ENCODE assay signal across 21 cellular contexts in genomic region chr11:12687216-12687623, GRCh38. TPM values are rescaled to one million over a fixed set of nuclear protein-coding genes. Genes with fewer than 3 reads are reported as not detected.
DNase-seq lines count a peak whose midpoint lies in the region; ATAC-seq and TF ChIP-seq lines count a peak whose summit lies in the region.
"Had no signal": no experiment of that assay in that cellular context is flagged by ENCODE, and none has a peak within 500 bp of the region (broad histone marks: within the 10 kb centered on the region; RNA-seq: fewer than 3 reads in every experiment).

No MANE protein-coding gene starts in this region.

- no peaks in the 10 kb centered on the region for H4K20me1 ChIP-seq in SK-N-SH (ENCODE audit: insufficient read depth)

- POLR2A ChIA-PET in SK-N-SH (lab: Yijun Ruan, JAX): no interaction called here

- no peak for TF ChIP-seq EP300 in SK-N-SH (IDR thresholded peaks at IDR 0.05; ENCODE audit: borderline replicate concordance in 1 of 2, low read depth in 1 of 2, low read length in 1 of 2)

- peaks cover 99% of the 10 kb centered on the region for H3K79me2 ChIP-seq in SK-N-SH (ENCODE audit: insufficient read depth)

- peak overlapping the region; percentile 66; the same call in 1 of the 2 replicates for H3K9ac ChIP-seq in SK-N-SH

- CTCF ChIA-PET in SK-N-SH (lab: Yijun Ruan, JAX): interaction anchor here (0.8 kb wide), 1 partner anchor 275 kb away, joined by 4 read pairs; no protein-coding TSS in a partner anchor
- CTCF ChIA-PET in activated naive CD4-positive, alpha-beta T cell treated with anti-CD3 and anti-CD28 coated beads, Interleukin-2, amount 10 ng/mL, durations not matched to agents 7 days and 5 days (lab: Charles Lee): no interaction called here

- H3K36me3 Mint-ChIP-seq in activated naive CD4-positive, alpha-beta T cell treated with anti-CD3 and anti-CD28 coated beads, Interleukin-2, amount 10 ng/mL, durations not matched to agents 7 days and 5 days: no peaks in the 10 kb centered on the region
- H3K36me3 Mint-ChIP-seq: activated CD8-positive, alpha-beta memory T cell treated with anti-CD3 and anti-CD28 coated beads, Interleukin-2, amount 10 ng/mL, durations not matched to agents 7 days and 5 days had no signal

- H3K27me3 Mint-ChIP-seq in activated naive CD4-positive, alpha-beta T cell treated with anti-CD3 and anti-CD28 coated beads, Interleukin-2, amount 10 ng/mL, durations not matched to agents 7 days and 5 days: peaks cover 69% of the 10 kb centered on the region

- H3K36me3 ChIP-seq in SK-N-SH (replicated peaks in 1 of 2; ENCODE audit: control insufficient read depth in 1 of 2, insufficient read depth in 2 of 2, low read length in 1 of 2) (peaks cover 0 to 3% of the 10 kb centered on the region in 2 experiments), brain microvascular endothelial cell (replicated peaks) (peaks cover 2% of the 10 kb centered on the region), mesodermal cell (ENCODE audit: control insufficient read depth, insufficient read depth, low read length) (peaks cover 44% of the 10 kb centered on the region)
- H3K36me3 ChIP-seq: sigmoid colon had no signal

- WGBS in SK-N-SH (ENCODE audit: low lambda C conversion rate): 80% methylated on average over 1 of the region's 1 CpG
- WGBS in mesodermal cell (ENCODE audit: insufficient coverage in 2 of 2), 2 experiments: 88% methylated on average over 1 of the region's 1 CpG; no CpG with 5 or more reads in 1 of the 2 experiments

- H3F3A ChIP-seq in SK-N-SH (replicated peaks; ENCODE audit: insufficient read depth): peaks cover 56% of the 10 kb centered on the region

- H3K4me1 Mint-ChIP-seq in activated naive CD4-positive, alpha-beta T cell treated with anti-CD3 and anti-CD28 coated beads, Interleukin-2, amount 10 ng/mL, durations not matched to agents 7 days and 5 days: no peaks in the 10 kb centered on the region
- H3K4me1 Mint-ChIP-seq: activated CD8-positive, alpha-beta memory T cell treated with anti-CD3 and anti-CD28 coated beads, Interleukin-2, amount 10 ng/mL, durations not matched to agents 7 days and 5 days had no signal

- ATAC-seq in SK-N-SH treated with all-trans-retinoic acid at 6 μM for 48 hours (no peak), GM18861 (IDR thresholded peaks at IDR 0.05; ENCODE audit: unreplicated experiment) (no peak)
- ATAC-seq: activated CD8-positive, alpha-beta memory T cell treated with anti-CD3 and anti-CD28 coated beads, Interleukin-2, amount 10 ng/mL, durations not matched to agents 7 days and 5 days had no signal

- TF ChIP-seq CTCF in SK-N-SH (IDR thresholded peaks at IDR 0.05) (no peak), brain microvascular endothelial cell (IDR thresholded peaks at IDR 0.05; ENCODE audit: low read depth, low read length, missing control alignments) (no peak)

- H3K9me3 Mint-ChIP-seq in activated naive CD4-positive, alpha-beta T cell treated with anti-CD3 and anti-CD28 coated beads, Interleukin-2, amount 10 ng/mL, durations not matched to agents 7 days and 5 days: no peaks in the 10 kb centered on the region

- peak overlapping the region; percentile 75 to 100; a peak in 3 of 4 replicates for H3K27ac ChIP-seq in SK-N-SH (ENCODE audit: low read depth in 2 of 2, low read length in 1 of 2)
- H3K27ac ChIP-seq in brain microvascular endothelial cell: peak overlapping the region; percentile 81
- peak overlapping the region; percentile 70 for H3K27ac ChIP-seq in mesodermal cell (ENCODE audit: low read depth, low read length, severe bottlenecking)
- H3K27ac ChIP-seq in substantia nigra (ENCODE audit: low read depth, low read length, poor library complexity, severe bottlenecking): no peak overlapping the region
- H3K27ac ChIP-seq: SJCRH30 had no signal

- peak overlapping the region; percentile 73; the same call in 1 of the 2 replicates for H3K4me2 ChIP-seq in SK-N-SH

- in situ Hi-C loops in brain microvascular endothelial cell (cut with HindIII; ENCODE audit: low pct_ligation_motif_present, low sequenced_read_pairs): no loop called here

- H3K27me3 ChIP-seq in SK-N-SH (ENCODE audit: insufficient read depth): no peaks in the 10 kb centered on the region
- H3K27me3 ChIP-seq in brain microvascular endothelial cell (replicated peaks): no peaks in the 10 kb centered on the region
- H3K27me3 ChIP-seq: sigmoid colon, SJCRH30 had no signal

- DNase-seq in SK-N-SH (no peak), brain microvascular endothelial cell (no peak), substantia nigra (lab: John Stamatoyannopoulos, UW) (no peak), NCI-H1694 (lab: John Stamatoyannopoulos, UW) (no peak)
- no peak for DNase-seq in activated naive CD4-positive, alpha-beta T cell treated with anti-CD3 and anti-CD28 coated beads, Interleukin-2, amount 10 ng/mL, durations not matched to agents 7 days and 5 days
- DNase-seq: 8988T; activated CD4-positive, alpha-beta T cell treated with anti-CD3 and anti-CD28 coated beads for 36 hours; activated CD8-positive, alpha-beta memory T cell treated with anti-CD3 and anti-CD28 coated beads, Interleukin-2, amount 10 ng/mL, durations not matched to agents 7 days and 5 days; C1 segment of cervical spinal cord; cerebellar nuclear complex; DMS79; MV-4-11; NCI-H2029; NCI-H510A treated with DMSO at 0.1 percent for 48 hours; nucleus accumbens; sigmoid colon; SJCRH30; T1000 had no signal

- no peak overlapping the region for H3K27ac Mint-ChIP-seq in activated naive CD4-positive, alpha-beta T cell treated with anti-CD3 and anti-CD28 coated beads, Interleukin-2, amount 10 ng/mL, durations not matched to agents 7 days and 5 days
- H3K27ac Mint-ChIP-seq: activated CD4-positive, alpha-beta T cell treated with anti-CD3 and anti-CD28 coated beads for 36 hours; activated CD8-positive, alpha-beta memory T cell treated with anti-CD3 and anti-CD28 coated beads, Interleukin-2, amount 10 ng/mL, durations not matched to agents 7 days and 5 days had no signal

- H3K9me2 ChIP-seq in SK-N-SH: no peaks in the 10 kb centered on the region

- H2AFZ ChIP-seq in SK-N-SH (ENCODE audit: low read depth): no peak overlapping the region

- no peak overlapping the region for H3K4me3 Mint-ChIP-seq in activated naive CD4-positive, alpha-beta T cell treated with anti-CD3 and anti-CD28 coated beads, Interleukin-2, amount 10 ng/mL, durations not matched to agents 7 days and 5 days
- H3K4me3 Mint-ChIP-seq: activated CD4-positive, alpha-beta T cell treated with anti-CD3 and anti-CD28 coated beads for 36 hours; activated CD8-positive, alpha-beta memory T cell treated with anti-CD3 and anti-CD28 coated beads, Interleukin-2, amount 10 ng/mL, durations not matched to agents 7 days and 5 days had no signal

- H3K9me3 ChIP-seq in SK-N-SH (no peaks in the 10 kb centered on the region), mesodermal cell (ENCODE audit: control insufficient read depth, low read length) (no peaks in the 10 kb centered on the region)
- H3K9me3 ChIP-seq: sigmoid colon, SJCRH30 had no signal

- H3K4me1 ChIP-seq in SK-N-SH (ENCODE audit: control insufficient read depth in 1 of 2, insufficient read depth in 2 of 2, low read depth in 1 of 2, low read length in 1 of 2): peaks cover 62 to 80% of the 10 kb centered on the region in 2 experiments
- H3K4me1 ChIP-seq in mesodermal cell (ENCODE audit: control insufficient read depth, insufficient read depth, low read length, poor library complexity, severe bottlenecking): peaks cover 92% of the 10 kb centered on the region

- H3K4me3 ChIP-seq in SK-N-SH (ENCODE audit: low read depth in 2 of 2, low read length in 1 of 2) (no peak overlapping the region), brain microvascular endothelial cell (ENCODE audit: low read depth, low read length) (no peak overlapping the region), mesodermal cell (ENCODE audit: extremely low read depth, insufficient read depth, low read length, poor library complexity, severe bottlenecking) (no peak overlapping the region)
- H3K4me3 ChIP-seq: sigmoid colon, SJCRH30 had no signal

- no peak for TF ChIP-seq RAD21 in SK-N-SH (IDR thresholded peaks at IDR 0.05; ENCODE audit: low read length)

TF ChIP-seq in SK-N-SH, 30 proteins besides CTCF, POLR2A, EP300 and RAD21 (continues in another document):
- no peak for TF ChIP-seq PBX3 (IDR thresholded peaks at IDR 0.05)

TF ChIP-seq in SK-N-SH treated with all-trans-retinoic acid at 6 μM for 48 hours, 23 proteins besides CTCF, POLR2A, EP300 and RAD21:
- TF ChIP-seq ARNTL (CRISPR knock-in tag; IDR thresholded peaks at IDR 0.05; ENCODE audit: borderline replicate concordance, low read depth): no peak

RNA-seq across cellular contexts. Expression of gene TEAD1, which starts 13.0 kb away (rescaled TPM):
- 31.2 and 37.8 TPM in 2 replicates for polyA plus RNA-seq in SK-N-SH (2012; rRNA removed)
- polyA plus RNA-seq in SK-N-SH (2012; cell fraction: cytosol; rRNA removed): 31.8 and 33.9 TPM in 2 replicates
- polyA plus RNA-seq in SK-N-SH (2012; cell fraction: nucleus; rRNA removed): 48.4 and 89.7 TPM in 2 replicates
- 136 TPM for polyA plus RNA-seq in mesodermal cell (2013, experiment 1 of 2)
- polyA plus RNA-seq in mesodermal cell (2013, experiment 2 of 2): 133 TPM
